In the genomic region with DNA sequence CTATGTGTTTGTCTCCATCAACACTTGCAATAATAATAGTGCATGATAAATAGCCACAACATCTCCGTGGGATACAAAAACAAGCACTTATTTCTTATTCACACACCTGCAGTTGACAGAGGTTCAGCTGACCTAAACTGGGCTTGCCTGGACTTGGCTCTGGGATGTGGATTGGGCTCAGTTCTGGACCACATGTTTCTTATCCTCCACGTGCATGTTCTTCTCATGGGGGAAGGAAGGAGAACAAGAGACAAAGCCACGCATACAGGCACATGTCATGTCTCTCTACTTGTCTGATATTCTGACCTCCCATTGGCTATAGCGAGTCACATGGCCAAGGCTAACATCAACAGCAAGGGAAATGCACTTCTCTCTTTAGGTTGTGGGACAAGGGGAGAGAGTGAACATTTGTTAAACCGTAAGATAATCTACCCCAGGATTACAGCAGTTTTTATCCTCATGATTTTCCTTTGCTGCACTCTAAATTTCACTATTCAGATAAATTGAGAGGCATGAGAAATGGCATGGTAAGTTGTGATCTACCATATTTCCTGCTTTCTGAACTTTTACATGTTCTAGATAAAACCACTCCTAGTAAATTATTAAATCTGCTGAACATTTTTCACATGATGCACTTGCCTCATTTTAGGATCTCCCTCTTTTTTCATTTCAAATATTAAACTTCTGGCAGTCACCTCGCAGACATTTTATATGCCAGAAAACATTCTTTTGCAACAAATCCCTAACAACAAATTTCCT, we compare ENCODE assay signal across 13 cellular contexts. TPM values are rescaled to one million over a fixed set of nuclear protein-coding genes. Genes with fewer than 3 reads are reported as not detected.
DNase-seq lines count a peak whose midpoint lies in the region; ATAC-seq and TF ChIP-seq lines count a peak whose summit lies in the region.
"Had no signal": no experiment of that assay in that cellular context is flagged by ENCODE, and none has a peak within 500 bp of the region (broad histone marks: within the 10 kb centered on the region; RNA-seq: fewer than 3 reads in every experiment).

No MANE protein-coding gene starts in this region.

- H3K36me3 ChIP-seq in SU-DHL-6 (ENCODE audit: low read length) (no peaks in the 10 kb centered on the region), mesenchymal stem cell (ENCODE audit: control insufficient read depth in 1 of 2, insufficient read depth in 2 of 2, low read depth in 1 of 2, low read length in 2 of 2) (no peaks in the 10 kb centered on the region)

- no peak overlapping the region for H4K8ac ChIP-seq in mesenchymal stem cell (ENCODE audit: low read length)

- no peaks in the 10 kb centered on the region for H3K79me2 ChIP-seq in SU-DHL-6 (ENCODE audit: insufficient read depth, low read length)

- H3K4me1 ChIP-seq in mesenchymal stem cell (ENCODE audit: control insufficient read depth, insufficient read depth, low read depth, low read length), result no peaks in the 10 kb centered on the region

- peaks cover 5% of the 10 kb centered on the region; the same call in 1 of the 2 replicates for H3K27me3 ChIP-seq in SU-DHL-6 (ENCODE audit: low read length)
- H3K27me3 ChIP-seq in mesenchymal stem cell (ENCODE audit: control insufficient read depth in 1 of 2, insufficient read depth in 1 of 2, low read length in 2 of 2), result no peaks in the 10 kb centered on the region

- 82% methylated on average over 5 of the region's 6 CpGs for WGBS in mesenchymal stem cell

- no peaks in the 10 kb centered on the region for H4K20me1 ChIP-seq in SU-DHL-6 (ENCODE audit: low read depth, low read length)

- no peak overlapping the region for H2BK120ac ChIP-seq in mesenchymal stem cell (ENCODE audit: low read depth, low read length)

- no peak overlapping the region for H2BK5ac ChIP-seq in mesenchymal stem cell (ENCODE audit: low read depth, low read length, poor library complexity, severe bottlenecking)

- peak; percentile 92 for ATAC-seq in GM19438 (IDR thresholded peaks at IDR 0.05; ENCODE audit: low read depth, unreplicated experiment)
- ATAC-seq in HG03060 (IDR thresholded peaks at IDR 0.05; ENCODE audit: low read depth, unreplicated experiment), result peak; percentile 69

- no peaks in the 10 kb centered on the region for H3K9me3 ChIP-seq in SU-DHL-6 (ENCODE audit: insufficient read depth, low read length)
- H3K9me3 ChIP-seq in mesenchymal stem cell (ENCODE audit: control insufficient read depth, low read length), result no peaks in the 10 kb centered on the region

- H3K14ac ChIP-seq in mesenchymal stem cell (ENCODE audit: low read length in 2 of 2), result no peak overlapping the region

- no peak overlapping the region for H3K18ac ChIP-seq in mesenchymal stem cell (ENCODE audit: low read depth in 1 of 2, low read length in 2 of 2)

- H3K4me2 ChIP-seq in SU-DHL-6 (ENCODE audit: low read depth, low read length, poor library complexity, severe bottlenecking), result no peak overlapping the region
- no peak overlapping the region for H3K4me2 ChIP-seq in mesenchymal stem cell (ENCODE audit: low read length, poor library complexity, severe bottlenecking)

- H3K27ac ChIP-seq in SU-DHL-6 (ENCODE audit: low read depth, low read length), result no peak overlapping the region
- H3K27ac ChIP-seq in mesenchymal stem cell (ENCODE audit: low read length, poor library complexity, severe bottlenecking), result no peak overlapping the region

- TF ChIP-seq CTCF in SU-DHL-6 (IDR thresholded peaks at IDR 0.05; ENCODE audit: insufficient read depth, low read length, poor library complexity, severe bottlenecking), result no peak

- no peak overlapping the region for H3K23ac ChIP-seq in mesenchymal stem cell (ENCODE audit: low read length in 2 of 2)

- H3K9me2 ChIP-seq in SU-DHL-6 (replicated peaks; ENCODE audit: insufficient read depth, low read length), result no peaks in the 10 kb centered on the region

- no peak overlapping the region for H3K9ac ChIP-seq in SU-DHL-6 (ENCODE audit: low read length)
- H3K9ac ChIP-seq in mesenchymal stem cell (ENCODE audit: low read length), result no peak overlapping the region

- no peaks in the 10 kb centered on the region for H3K79me1 ChIP-seq in mesenchymal stem cell (replicated peaks; ENCODE audit: low read length, poor library complexity, severe bottlenecking)

- no peak overlapping the region for H2BK15ac ChIP-seq in mesenchymal stem cell (ENCODE audit: low read depth, poor library complexity, severe bottlenecking)

- H3K4ac ChIP-seq in mesenchymal stem cell (ENCODE audit: low read depth in 1 of 2, low read length in 2 of 2), result no peak overlapping the region

- H2BK12ac ChIP-seq in mesenchymal stem cell (ENCODE audit: low read length in 2 of 2), result no peak overlapping the region

- no peak overlapping the region for H4K91ac ChIP-seq in mesenchymal stem cell (ENCODE audit: low read length)

- no peaks in the 10 kb centered on the region for H3F3A ChIP-seq in SU-DHL-6 (ENCODE audit: insufficient read depth)

- peak; percentile 1 for DNase-seq in pons (ENCODE audit: low spot score)
- no peak for DNase-seq in islet precursor cell
- DNase-seq in mesenchymal stem cell, result no peak
- DNase-seq in stimulated activated CD8-positive, alpha-beta memory T cell treated with anti-CD3 and anti-CD28 coated beads, Interleukin-4, amount 100 ng/mL, for 48 hours, result no peak
- DNase-seq: activated gamma-delta T cell, GOT3, hypothalamus, NCI-H1092 treated with DMSO at 0.1 percent for 48 hours, NCI-H526, retina had no signal

- H3K4me3 ChIP-seq in SU-DHL-6 (ENCODE audit: insufficient read depth, low read length, poor library complexity, severe bottlenecking) (no peak overlapping the region), mesenchymal stem cell (ENCODE audit: insufficient read depth in 1 of 2, low read depth in 1 of 2, low read length in 2 of 2) (no peak overlapping the region)

- H2AFZ ChIP-seq in SU-DHL-6 (ENCODE audit: low read depth, low read length, severe bottlenecking) (peak overlapping the region; percentile 29), mesenchymal stem cell (ENCODE audit: low read depth, low read length) (no peak overlapping the region)

- no peak overlapping the region for H2AK5ac ChIP-seq in mesenchymal stem cell (ENCODE audit: low read length, severe bottlenecking)

RNA-seq across cellular contexts. Expression of a gene that starts 33.7 kb away (rescaled TPM):
- polyA plus RNA-seq in mesenchymal stem cell (2013, experiment 1 of 2), result 0.12 TPM
- polyA plus RNA-seq in mesenchymal stem cell (2013, experiment 2 of 2), result 0.11 TPM

RNA-seq across cellular contexts. Expression of a gene that starts 49.0 kb away (rescaled TPM):
- polyA plus RNA-seq in mesenchymal stem cell (2013, experiment 1 of 2), result 13.8 TPM
- 13.9 TPM for polyA plus RNA-seq in mesenchymal stem cell (2013, experiment 2 of 2)
